ENCODE assay signal across 29 cellular contexts in the genomic region with DNA sequence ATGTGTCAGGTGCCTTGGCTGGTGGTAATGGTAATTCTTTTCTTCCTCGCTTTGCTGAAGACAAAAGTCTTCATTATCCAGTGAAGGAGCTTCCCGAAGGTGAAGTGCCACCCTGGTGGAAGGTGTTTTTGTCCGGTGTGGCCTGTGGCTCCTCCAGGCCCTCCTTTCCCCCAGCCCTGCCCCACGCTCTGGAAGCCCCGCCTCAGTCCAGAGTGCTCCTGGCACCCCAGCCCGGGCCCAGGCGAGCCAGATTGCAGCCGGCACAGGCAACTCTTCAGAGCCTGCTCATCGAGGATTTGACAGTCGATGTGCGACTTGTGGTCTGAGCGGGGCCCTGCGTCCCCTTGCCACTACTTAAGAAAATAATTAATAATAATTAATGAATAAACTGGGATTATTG.
DNase-seq lines count a peak whose midpoint lies in the region; ATAC-seq, FAIRE-seq and TF ChIP-seq lines count a peak whose summit lies in the region.
"Had no signal": no experiment of that assay in that cellular context is flagged by ENCODE, and none has a peak within 500 bp of the region (broad histone marks: within the 10 kb centered on the region; RNA-seq: fewer than 3 reads in every experiment).

No MANE protein-coding gene starts in this region.

- BruUV-seq in HepG2 (replicated peaks; lab: Mats Ljungman, UMichigan): no TSS peak

- H3K4me3 ChIP-seq in BLaER1 (no peak overlapping the region), kidney (ENCODE audit: low read length in 2 of 2) (no peak overlapping the region), HepG2 (replicated peaks in 1 of 3; ENCODE audit: insufficient read depth in 1 of 3, low read depth in 2 of 3, low read length in 3 of 3) (no peak overlapping the region), spleen (no peak overlapping the region), suprapubic skin (no peak overlapping the region)
- H3K4me3 ChIP-seq: A549, GM12878 had no signal

- H2AFZ ChIP-seq in HepG2 (ENCODE audit: low read length): no peak overlapping the region

- H3K4me3 Mint-ChIP-seq in stimulated activated effector memory CD8-positive, alpha-beta T cell treated with anti-CD3 and anti-CD28 coated beads, Interleukin-12 subunit alpha, Interleukin-12 subunit beta, amount 100 ng/mL, for 72 hours: no peak overlapping the region
- H3K4me3 Mint-ChIP-seq: B cell; CD14-positive monocyte; CD4-positive, alpha-beta memory T cell; CD4-positive, CD25-positive, alpha-beta regulatory T cell had no signal

- TF ChIP-seq EP300 in HepG2 (IDR thresholded peaks at IDR 0.05; ENCODE audit: low read depth in 2 of 2, low read length in 2 of 2): no peak
- TF ChIP-seq EP300 in HepG2 (CRISPR knock-in tag; IDR thresholded peaks at IDR 0.05; ENCODE audit: borderline replicate concordance): no peak
- TF ChIP-seq EP300 in suprapubic skin (IDR thresholded peaks at IDR 0.05): no peak

- peaks cover 82% of the 10 kb centered on the region for H3K4me1 ChIP-seq in BLaER1
- H3K4me1 ChIP-seq in kidney (ENCODE audit: control insufficient read depth in 1 of 2, insufficient read depth in 1 of 2, low read depth in 1 of 2, low read length in 2 of 2): no peaks in the 10 kb centered on the region
- H3K4me1 ChIP-seq in HepG2 (ENCODE audit: insufficient read depth, low read length): no peaks in the 10 kb centered on the region; the same call in 1 of the 2 replicates
- peaks cover 0 to 20% (median 14%) of the 10 kb centered on the region in 6 donors for H3K4me1 ChIP-seq in spleen
- no peaks in the 10 kb centered on the region for H3K4me1 ChIP-seq in suprapubic skin
- H3K4me1 ChIP-seq: A549 had no signal

- peak; percentile 62 for ATAC-seq in HepG2
- no peak for ATAC-seq in stimulated activated effector memory CD8-positive, alpha-beta T cell treated with anti-CD3 and anti-CD28 coated beads, Interleukin-12 subunit alpha, Interleukin-12 subunit beta, amount 100 ng/mL, for 72 hours
- ATAC-seq in GM21390 (IDR thresholded peaks at IDR 0.05; ENCODE audit: unreplicated experiment): no peak
- ATAC-seq: A549, GM12878 had no signal

- no peaks in the 10 kb centered on the region for H3K9me3 Mint-ChIP-seq in stimulated activated effector memory CD8-positive, alpha-beta T cell treated with anti-CD3 and anti-CD28 coated beads, Interleukin-12 subunit alpha, Interleukin-12 subunit beta, amount 100 ng/mL, for 72 hours
- H3K9me3 Mint-ChIP-seq: CD4-positive, alpha-beta memory T cell; CD8-positive, alpha-beta memory T cell had no signal

- TF ChIP-seq RAD21 in HepG2 (CRISPR knock-in tag; IDR thresholded peaks at IDR 0.05): no peak

- H3K27ac ChIP-seq in BLaER1 (no peak overlapping the region), kidney (ENCODE audit: low read depth in 2 of 2, low read length in 2 of 2) (no peak overlapping the region), HepG2 (ENCODE audit: extremely low read length, insufficient read depth, low read length) (no peak overlapping the region), spleen (no peak overlapping the region), suprapubic skin (no peak overlapping the region)
- H3K27ac ChIP-seq: 22Rv1, A549 had no signal

- TF ChIP-seq CTCF in kidney (IDR thresholded peaks at IDR 0.05; ENCODE audit: borderline replicate concordance, extremely low read depth, insufficient read depth) (no peak), HepG2 (CRISPR knock-in tag; IDR thresholded peaks at IDR 0.05) (no peak), spleen (IDR thresholded peaks at IDR 0.05 in 8 of 11, conservative IDR thresholded peaks at IDR 0.05 in 3 of 11) (no peak), suprapubic skin (IDR thresholded peaks at IDR 0.05) (no peak)

- TF ChIP-seq POLR2A in HepG2 (IDR thresholded peaks at IDR 0.05; ENCODE audit: insufficient read depth in 1 of 2, low read depth in 2 of 2, low read length in 2 of 2): no peak
- TF ChIP-seq POLR2A in spleen (IDR thresholded peaks at IDR 0.05): no peak
- no peak for TF ChIP-seq POLR2A in suprapubic skin (IDR thresholded peaks at IDR 0.05)

- H3K79me2 ChIP-seq in HepG2 (ENCODE audit: insufficient read depth, low read length): no peaks in the 10 kb centered on the region

- H3K4me2 ChIP-seq in BLaER1: no peak overlapping the region
- H3K4me2 ChIP-seq in HepG2 (ENCODE audit: low read depth, low read length): peak overlapping the region; percentile 5; the same call in 1 of the 2 replicates
- H3K4me2 ChIP-seq: A549 had no signal

- no peak overlapping the region for H3K27ac Mint-ChIP-seq in stimulated activated effector memory CD8-positive, alpha-beta T cell treated with anti-CD3 and anti-CD28 coated beads, Interleukin-12 subunit alpha, Interleukin-12 subunit beta, amount 100 ng/mL, for 72 hours
- H3K27ac Mint-ChIP-seq: B cell; CD14-positive monocyte; CD4-positive, CD25-positive, alpha-beta regulatory T cell had no signal

- FAIRE-seq in kidney (lab: Jason Lieb, UNC) (no peak), HepG2 (lab: Jason Lieb, UNC) (no peak)
- FAIRE-seq: A549, GM12878, GM12892, GM18507, GM19239 had no signal

- no peaks in the 10 kb centered on the region for H3K4me1 Mint-ChIP-seq in stimulated activated effector memory CD8-positive, alpha-beta T cell treated with anti-CD3 and anti-CD28 coated beads, Interleukin-12 subunit alpha, Interleukin-12 subunit beta, amount 100 ng/mL, for 72 hours
- H3K4me1 Mint-ChIP-seq: CD14-positive monocyte; CD4-positive, CD25-positive, alpha-beta regulatory T cell; CD8-positive, alpha-beta memory T cell had no signal

- POLR2A ChIA-PET in HepG2 (lab: Yijun Ruan, JAX): no interaction called here

- H3K9ac ChIP-seq in BLaER1 (peak overlapping the region; percentile 32; the same call in 1 of the 2 replicates), kidney (ENCODE audit: low read length in 2 of 2) (no peak overlapping the region), HepG2 (ENCODE audit: insufficient read depth, low read depth, low read length) (no peak overlapping the region)

- in situ Hi-C loops in HepG2 (cut with HindIII; ENCODE audit: extremely low pct_ligation_motif_present, low pct_unique_long_range_greater_than_20kb): no loop called here

- DNase-seq in kidney: peak; percentile 27
- DNase-seq in HepG2 (ENCODE audit: low spot score): no peak
- peak; percentile 59 for DNase-seq in spleen
- no peak for DNase-seq in stimulated activated effector memory CD8-positive, alpha-beta T cell treated with anti-CD3 and anti-CD28 coated beads, Interleukin-12 subunit alpha, Interleukin-12 subunit beta, amount 100 ng/mL, for 72 hours (ENCODE audit: low spot score in 2 of 2)
- no peak for DNase-seq in NCI-H510A treated with DMSO at 0.1 percent for 48 hours (lab: John Stamatoyannopoulos, UW)
- no peak for DNase-seq in suprapubic skin (ENCODE audit: low spot score in 2 of 2)
- DNase-seq: AML-193; C1 segment of cervical spinal cord; CD4-positive, alpha-beta memory T cell; CD4-positive, CD25-positive, alpha-beta regulatory T cell; CD8-positive, alpha-beta memory T cell; COR-L47; DMS 273 treated with DMSO at 0.1 percent for 48 hours; DMS153; DMS53; DMS79; DND-41; EL; GDM1 had no signal

- intact Hi-C loops in kidney (cut with DNase I): no loop called here
- intact Hi-C loops in HepG2 (cut with micrococcal nuclease; ENCODE audit: unreplicated experiment): no loop called here
- intact Hi-C loops in spleen (cut with DNase I; ENCODE audit: low total_unique reads): no loop called here

- H3K36me3 ChIP-seq in BLaER1 (peaks cover 54% of the 10 kb centered on the region), kidney (ENCODE audit: control insufficient read depth in 1 of 2, insufficient read depth in 2 of 2, low read length in 2 of 2) (no peaks in the 10 kb centered on the region), HepG2 (replicated peaks in 1 of 2; ENCODE audit: control insufficient read depth in 1 of 2, insufficient read depth in 2 of 2, low read length in 2 of 2) (no peaks in the 10 kb centered on the region), spleen (no peaks in the 10 kb centered on the region), suprapubic skin (no peaks in the 10 kb centered on the region)

- CTCF ChIA-PET in HepG2 (lab: Yijun Ruan, JAX; ENCODE audit: low intra/inter-chr PET ratio, low total read pairs): no interaction called here

- H3K27me3 ChIP-seq in BLaER1: no peaks in the 10 kb centered on the region
- peaks cover 22 to 76% of the 10 kb centered on the region in 2 experiments for H3K27me3 ChIP-seq in HepG2 (ENCODE audit: control insufficient read depth in 1 of 2, insufficient read depth in 2 of 2, low read length in 2 of 2)
- H3K27me3 ChIP-seq in spleen (replicated peaks in 1 of 7): peaks cover 0 to 41% (median 0%) of the 10 kb centered on the region in 7 donors
- H3K27me3 ChIP-seq in suprapubic skin: peaks cover 40% of the 10 kb centered on the region

- WGBS in HepG2 (ENCODE audit: low lambda C conversion rate): 6% methylated on average over 13 of the region's 13 CpGs
- WGBS in spleen, 5 donors: 80 to 93% (median 88%) methylated on average over 13 of the region's 13 CpGs
- 74% methylated on average over 13 of the region's 13 CpGs for WGBS in suprapubic skin

- no peaks in the 10 kb centered on the region for H3K36me3 Mint-ChIP-seq in stimulated activated effector memory CD8-positive, alpha-beta T cell treated with anti-CD3 and anti-CD28 coated beads, Interleukin-12 subunit alpha, Interleukin-12 subunit beta, amount 100 ng/mL, for 72 hours
- H3K36me3 Mint-ChIP-seq: CD14-positive monocyte; CD4-positive, alpha-beta memory T cell; CD8-positive, alpha-beta memory T cell had no signal

- no peaks in the 10 kb centered on the region for H3K9me3 ChIP-seq in BLaER1
- no peaks in the 10 kb centered on the region for H3K9me3 ChIP-seq in kidney (ENCODE audit: control insufficient read depth in 1 of 2, low read length in 2 of 2)
- H3K9me3 ChIP-seq in HepG2 (ENCODE audit: low read length): no peaks in the 10 kb centered on the region
- H3K9me3 ChIP-seq in spleen: no peaks in the 10 kb centered on the region
- H3K9me3 ChIP-seq in suprapubic skin: no peaks in the 10 kb centered on the region
- H3K9me3 ChIP-seq: A549 had no signal

- H4K20me1 ChIP-seq in BLaER1 (peaks cover 41% of the 10 kb centered on the region; the same call in 1 of the 2 replicates), HepG2 (ENCODE audit: insufficient read depth, low read length) (no peaks in the 10 kb centered on the region)

TF ChIP-seq in HepG2, 621 proteins besides CTCF, POLR2A, EP300 and RAD21 (continues in another document):
- TF ChIP-seq, protein P1, sequence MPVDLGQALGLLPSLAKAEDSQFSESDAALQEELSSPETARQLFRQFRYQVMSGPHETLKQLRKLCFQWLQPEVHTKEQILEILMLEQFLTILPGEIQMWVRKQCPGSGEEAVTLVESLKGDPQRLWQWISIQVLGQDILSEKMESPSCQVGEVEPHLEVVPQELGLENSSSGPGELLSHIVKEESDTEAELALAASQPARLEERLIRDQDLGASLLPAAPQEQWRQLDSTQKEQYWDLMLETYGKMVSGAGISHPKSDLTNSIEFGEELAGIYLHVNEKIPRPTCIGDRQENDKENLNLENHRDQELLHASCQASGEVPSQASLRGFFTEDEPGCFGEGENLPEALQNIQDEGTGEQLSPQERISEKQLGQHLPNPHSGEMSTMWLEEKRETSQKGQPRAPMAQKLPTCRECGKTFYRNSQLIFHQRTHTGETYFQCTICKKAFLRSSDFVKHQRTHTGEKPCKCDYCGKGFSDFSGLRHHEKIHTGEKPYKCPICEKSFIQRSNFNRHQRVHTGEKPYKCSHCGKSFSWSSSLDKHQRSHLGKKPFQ (CRISPR knock-in tag; IDR thresholded peaks at IDR 0.05; ENCODE audit: insufficient replicate concordance): no peak
- no peak for TF ChIP-seq STAT5B (CRISPR knock-in tag; IDR thresholded peaks at IDR 0.05)
- no peak for TF ChIP-seq ZNF619 (CRISPR knock-in tag; IDR thresholded peaks at IDR 0.05)

Comparison
In these comparisons a context has a peak if more than half of its experiments do, and no peak if none do; other contexts are left out.
1. DNase-seq: peak in kidney (single experiment) and spleen (single experiment); none in HepG2 (single experiment), stimulated activated effector memory CD8-positive, alpha-beta T cell treated with anti-CD3 and anti-CD28 coated beads, Interleukin-12 subunit alpha, Interleukin-12 subunit beta, amount 100 ng/mL, for 72 hours (0 of 2), NCI-H510A treated with DMSO at 0.1 percent for 48 hours (single experiment) and suprapubic skin (0 of 2).